1 cellular context compared by ENCODE assay signal in the genomic region with DNA sequence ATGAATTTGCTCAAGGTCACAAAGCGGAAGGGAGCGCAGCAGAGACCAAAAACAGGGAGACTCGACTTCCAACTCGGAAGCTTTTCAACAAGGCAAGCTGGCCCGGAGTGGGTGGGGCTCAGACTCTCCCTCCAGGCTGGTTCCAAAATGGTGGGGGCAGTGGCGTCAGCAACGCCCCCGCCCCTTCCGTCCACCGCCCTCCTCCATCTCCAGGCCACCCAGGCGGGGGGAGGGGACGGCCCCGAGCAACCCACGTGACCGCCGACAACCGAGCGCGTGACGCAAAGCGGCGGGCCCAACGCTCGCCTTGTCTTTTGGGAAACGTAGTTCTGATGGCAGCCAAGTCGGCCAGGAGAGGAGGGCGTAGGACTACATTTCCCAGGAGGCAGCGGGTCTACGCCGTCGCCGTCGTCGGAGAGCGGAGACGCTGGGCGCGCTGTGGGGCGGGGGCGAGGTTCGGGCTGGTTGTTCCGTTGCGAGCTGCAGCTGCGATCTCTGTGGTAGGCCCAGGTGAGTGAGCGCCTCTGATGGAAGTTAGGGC.
A peak's percentile ranks its signal among the peaks of the same experiment; 100 is the strongest.
TF ChIP-seq lines count a peak whose summit lies in the region.

A gene with protein sequence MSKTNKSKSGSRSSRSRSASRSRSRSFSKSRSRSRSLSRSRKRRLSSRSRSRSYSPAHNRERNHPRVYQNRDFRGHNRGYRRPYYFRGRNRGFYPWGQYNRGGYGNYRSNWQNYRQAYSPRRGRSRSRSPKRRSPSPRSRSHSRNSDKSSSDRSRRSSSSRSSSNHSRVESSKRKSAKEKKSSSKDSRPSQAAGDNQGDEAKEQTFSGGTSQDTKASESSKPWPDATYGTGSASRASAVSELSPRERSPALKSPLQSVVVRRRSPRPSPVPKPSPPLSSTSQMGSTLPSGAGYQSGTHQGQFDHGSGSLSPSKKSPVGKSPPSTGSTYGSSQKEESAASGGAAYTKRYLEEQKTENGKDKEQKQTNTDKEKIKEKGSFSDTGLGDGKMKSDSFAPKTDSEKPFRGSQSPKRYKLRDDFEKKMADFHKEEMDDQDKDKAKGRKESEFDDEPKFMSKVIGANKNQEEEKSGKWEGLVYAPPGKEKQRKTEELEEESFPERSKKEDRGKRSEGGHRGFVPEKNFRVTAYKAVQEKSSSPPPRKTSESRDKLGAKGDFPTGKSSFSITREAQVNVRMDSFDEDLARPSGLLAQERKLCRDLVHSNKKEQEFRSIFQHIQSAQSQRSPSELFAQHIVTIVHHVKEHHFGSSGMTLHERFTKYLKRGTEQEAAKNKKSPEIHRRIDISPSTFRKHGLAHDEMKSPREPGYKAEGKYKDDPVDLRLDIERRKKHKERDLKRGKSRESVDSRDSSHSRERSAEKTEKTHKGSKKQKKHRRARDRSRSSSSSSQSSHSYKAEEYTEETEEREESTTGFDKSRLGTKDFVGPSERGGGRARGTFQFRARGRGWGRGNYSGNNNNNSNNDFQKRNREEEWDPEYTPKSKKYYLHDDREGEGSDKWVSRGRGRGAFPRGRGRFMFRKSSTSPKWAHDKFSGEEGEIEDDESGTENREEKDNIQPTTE (plus strand): TSS at position 448 of the 541 bp plus-strand sequence. CDS start 58,121 bp downstream, outside the sequence.

TF ChIP-seq in K562, 482 proteins besides CTCF, POLR2A, EP300 and RAD21 (continued from another document and continues in another):
- TF ChIP-seq GATA2 (CRISPR knock-in tag; IDR thresholded peaks at IDR 0.05) = no peak
- no peak for TF ChIP-seq TAF9B (IDR thresholded peaks at IDR 0.05; ENCODE audit: partially characterized antibody)
- TF ChIP-seq TAF7 (tag; IDR thresholded peaks at IDR 0.05) = no peak
- no peak for TF ChIP-seq U2AF2 (optimal IDR thresholded peaks at IDR 0.05; ENCODE audit: low read depth, low read length)
- TF ChIP-seq, protein P1, sequence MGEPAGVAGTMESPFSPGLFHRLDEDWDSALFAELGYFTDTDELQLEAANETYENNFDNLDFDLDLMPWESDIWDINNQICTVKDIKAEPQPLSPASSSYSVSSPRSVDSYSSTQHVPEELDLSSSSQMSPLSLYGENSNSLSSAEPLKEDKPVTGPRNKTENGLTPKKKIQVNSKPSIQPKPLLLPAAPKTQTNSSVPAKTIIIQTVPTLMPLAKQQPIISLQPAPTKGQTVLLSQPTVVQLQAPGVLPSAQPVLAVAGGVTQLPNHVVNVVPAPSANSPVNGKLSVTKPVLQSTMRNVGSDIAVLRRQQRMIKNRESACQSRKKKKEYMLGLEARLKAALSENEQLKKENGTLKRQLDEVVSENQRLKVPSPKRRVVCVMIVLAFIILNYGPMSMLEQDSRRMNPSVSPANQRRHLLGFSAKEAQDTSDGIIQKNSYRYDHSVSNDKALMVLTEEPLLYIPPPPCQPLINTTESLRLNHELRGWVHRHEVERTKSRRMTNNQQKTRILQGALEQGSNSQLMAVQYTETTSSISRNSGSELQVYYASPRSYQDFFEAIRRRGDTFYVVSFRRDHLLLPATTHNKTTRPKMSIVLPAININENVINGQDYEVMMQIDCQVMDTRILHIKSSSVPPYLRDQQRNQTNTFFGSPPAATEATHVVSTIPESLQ (CRISPR knock-in tag; IDR thresholded peaks at IDR 0.05) = peak; percentile 34; the same call in 1 of the 2 replicates
- no peak for TF ChIP-seq BRD9 (IDR thresholded peaks at IDR 0.05; ENCODE audit: low read depth, partially characterized antibody)
- TF ChIP-seq ZNF24 (IDR thresholded peaks at IDR 0.05) = no peak
- peak; percentile 75; the same call in 1 of the 2 replicates for TF ChIP-seq SREBF1 (IDR thresholded peaks at IDR 0.05; ENCODE audit: borderline replicate concordance, low read depth, low read length)
- TF ChIP-seq SPI1 (IDR thresholded peaks at IDR 0.05; ENCODE audit: borderline replicate concordance, low read depth, low read length) = peak; percentile 46; the same call in 1 of the 2 replicates
- peak; percentile 71; the same call in 1 of the 2 replicates for TF ChIP-seq MXI1 (IDR thresholded peaks at IDR 0.05; ENCODE audit: low read depth, low read length)
- TF ChIP-seq SMARCE1 (IDR thresholded peaks at IDR 0.05) = no peak
- peak; percentile 1 to 64; a peak in 3 of 4 replicates for TF ChIP-seq FOXK2 (conservative IDR thresholded peaks at IDR 0.05 in 1 of 2, IDR thresholded peaks at IDR 0.05 in 1 of 2; ENCODE audit: low read depth in 2 of 2)
- TF ChIP-seq, protein P2, sequence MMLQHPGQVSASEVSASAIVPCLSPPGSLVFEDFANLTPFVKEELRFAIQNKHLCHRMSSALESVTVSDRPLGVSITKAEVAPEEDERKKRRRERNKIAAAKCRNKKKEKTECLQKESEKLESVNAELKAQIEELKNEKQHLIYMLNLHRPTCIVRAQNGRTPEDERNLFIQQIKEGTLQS (IDR thresholded peaks at IDR 0.05) = peak; percentile 86
- TF ChIP-seq, protein P2 (CRISPR knock-in tag; conservative IDR thresholded peaks at IDR 0.05) = peak; percentile 56; the same call in 1 of the 2 replicates
- TF ChIP-seq ETS2 (tag; IDR thresholded peaks at IDR 0.05; ENCODE audit: borderline replicate concordance, poor library complexity, severe bottlenecking) = no peak
- TF ChIP-seq, protein P3, sequence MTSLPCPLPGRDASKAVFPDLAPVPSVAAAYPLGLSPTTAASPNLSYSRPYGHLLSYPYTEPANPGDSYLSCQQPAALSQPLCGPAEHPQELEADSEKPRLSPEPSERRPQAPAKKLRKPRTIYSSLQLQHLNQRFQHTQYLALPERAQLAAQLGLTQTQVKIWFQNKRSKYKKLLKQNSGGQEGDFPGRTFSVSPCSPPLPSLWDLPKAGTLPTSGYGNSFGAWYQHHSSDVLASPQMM (CRISPR knock-in tag; IDR thresholded peaks at IDR 0.05) = no peak
- TF ChIP-seq, protein P4, sequence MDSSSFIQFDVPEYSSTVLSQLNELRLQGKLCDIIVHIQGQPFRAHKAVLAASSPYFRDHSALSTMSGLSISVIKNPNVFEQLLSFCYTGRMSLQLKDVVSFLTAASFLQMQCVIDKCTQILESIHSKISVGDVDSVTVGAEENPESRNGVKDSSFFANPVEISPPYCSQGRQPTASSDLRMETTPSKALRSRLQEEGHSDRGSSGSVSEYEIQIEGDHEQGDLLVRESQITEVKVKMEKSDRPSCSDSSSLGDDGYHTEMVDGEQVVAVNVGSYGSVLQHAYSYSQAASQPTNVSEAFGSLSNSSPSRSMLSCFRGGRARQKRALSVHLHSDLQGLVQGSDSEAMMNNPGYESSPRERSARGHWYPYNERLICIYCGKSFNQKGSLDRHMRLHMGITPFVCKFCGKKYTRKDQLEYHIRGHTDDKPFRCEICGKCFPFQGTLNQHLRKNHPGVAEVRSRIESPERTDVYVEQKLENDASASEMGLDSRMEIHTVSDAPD (CRISPR knock-in tag; IDR thresholded peaks at IDR 0.05) = no peak
- peak; percentile 82; the same call in 1 of the 2 replicates for TF ChIP-seq JUND (IDR thresholded peaks at IDR 0.05; ENCODE audit: borderline replicate concordance, low read depth, low read length)
- TF ChIP-seq JUND (tag; IDR thresholded peaks at IDR 0.05; ENCODE audit: borderline replicate concordance, low read depth, low read length) = peak; percentile 70; the same call in 1 of the 3 replicates
- TF ChIP-seq ZNF124 (CRISPR knock-in tag; IDR thresholded peaks at IDR 0.05) = no peak
- TF ChIP-seq RBM22 (IDR thresholded peaks at IDR 0.05; ENCODE audit: low read depth, low read length, poor library complexity, severe bottlenecking) = peak; percentile 40
- TF ChIP-seq, protein P5, sequence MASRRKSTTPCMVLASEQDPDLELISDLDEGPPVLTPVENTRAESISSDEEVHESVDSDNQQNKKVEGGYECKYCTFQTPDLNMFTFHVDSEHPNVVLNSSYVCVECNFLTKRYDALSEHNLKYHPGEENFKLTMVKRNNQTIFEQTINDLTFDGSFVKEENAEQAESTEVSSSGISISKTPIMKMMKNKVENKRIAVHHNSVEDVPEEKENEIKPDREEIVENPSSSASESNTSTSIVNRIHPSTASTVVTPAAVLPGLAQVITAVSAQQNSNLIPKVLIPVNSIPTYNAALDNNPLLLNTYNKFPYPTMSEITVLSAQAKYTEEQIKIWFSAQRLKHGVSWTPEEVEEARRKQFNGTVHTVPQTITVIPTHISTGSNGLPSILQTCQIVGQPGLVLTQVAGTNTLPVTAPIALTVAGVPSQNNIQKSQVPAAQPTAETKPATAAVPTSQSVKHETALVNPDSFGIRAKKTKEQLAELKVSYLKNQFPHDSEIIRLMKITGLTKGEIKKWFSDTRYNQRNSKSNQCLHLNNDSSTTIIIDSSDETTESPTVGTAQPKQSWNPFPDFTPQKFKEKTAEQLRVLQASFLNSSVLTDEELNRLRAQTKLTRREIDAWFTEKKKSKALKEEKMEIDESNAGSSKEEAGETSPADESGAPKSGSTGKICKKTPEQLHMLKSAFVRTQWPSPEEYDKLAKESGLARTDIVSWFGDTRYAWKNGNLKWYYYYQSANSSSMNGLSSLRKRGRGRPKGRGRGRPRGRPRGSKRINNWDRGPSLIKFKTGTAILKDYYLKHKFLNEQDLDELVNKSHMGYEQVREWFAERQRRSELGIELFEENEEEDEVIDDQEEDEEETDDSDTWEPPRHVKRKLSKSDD (conservative IDR thresholded peaks at IDR 0.05; ENCODE audit: low read length) = no peak; the same call in none of the 2 replicates
- TF ChIP-seq CREB1 (IDR thresholded peaks at IDR 0.05) = peak; percentile 98
- peak; percentile 98 for TF ChIP-seq CREB1 (CRISPR knock-in tag; IDR thresholded peaks at IDR 0.05)
- TF ChIP-seq, protein P6, sequence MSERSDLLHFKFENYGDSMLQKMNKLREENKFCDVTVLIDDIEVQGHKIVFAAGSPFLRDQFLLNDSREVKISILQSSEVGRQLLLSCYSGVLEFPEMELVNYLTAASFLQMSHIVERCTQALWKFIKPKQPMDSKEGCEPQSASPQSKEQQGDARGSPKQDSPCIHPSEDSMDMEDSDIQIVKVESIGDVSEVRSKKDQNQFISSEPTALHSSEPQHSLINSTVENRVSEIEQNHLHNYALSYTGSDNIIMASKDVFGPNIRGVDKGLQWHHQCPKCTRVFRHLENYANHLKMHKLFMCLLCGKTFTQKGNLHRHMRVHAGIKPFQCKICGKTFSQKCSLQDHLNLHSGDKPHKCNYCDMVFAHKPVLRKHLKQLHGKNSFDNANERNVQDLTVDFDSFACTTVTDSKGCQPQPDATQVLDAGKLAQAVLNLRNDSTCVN (CRISPR knock-in tag; IDR thresholded peaks at IDR 0.05) = no peak
- TF ChIP-seq TCF7 (IDR thresholded peaks at IDR 0.05; ENCODE audit: borderline replicate concordance) = no peak; the same call in 1 of the 2 replicates
- TF ChIP-seq ZFPM2 (CRISPR knock-in tag; IDR thresholded peaks at IDR 0.05) = no peak
- TF ChIP-seq, protein P7, sequence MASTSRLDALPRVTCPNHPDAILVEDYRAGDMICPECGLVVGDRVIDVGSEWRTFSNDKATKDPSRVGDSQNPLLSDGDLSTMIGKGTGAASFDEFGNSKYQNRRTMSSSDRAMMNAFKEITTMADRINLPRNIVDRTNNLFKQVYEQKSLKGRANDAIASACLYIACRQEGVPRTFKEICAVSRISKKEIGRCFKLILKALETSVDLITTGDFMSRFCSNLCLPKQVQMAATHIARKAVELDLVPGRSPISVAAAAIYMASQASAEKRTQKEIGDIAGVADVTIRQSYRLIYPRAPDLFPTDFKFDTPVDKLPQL (IDR thresholded peaks at IDR 0.05; ENCODE audit: extremely low read depth, insufficient read length) = no peak
- no peak for TF ChIP-seq SMARCA5 (IDR thresholded peaks at IDR 0.05)
- TF ChIP-seq FOXJ3 (CRISPR knock-in tag; IDR thresholded peaks at IDR 0.05) = no peak
- no peak for TF ChIP-seq RBM15 (IDR thresholded peaks at IDR 0.05; ENCODE audit: insufficient read depth, low read length)
- TF ChIP-seq ZNF165 (CRISPR knock-in tag; IDR thresholded peaks at IDR 0.05; ENCODE audit: borderline replicate concordance) = no peak
- TF ChIP-seq GTF2E2 (tag; IDR thresholded peaks at IDR 0.05) = peak; percentile 87
- TF ChIP-seq PTTG1 (tag; IDR thresholded peaks at IDR 0.05; ENCODE audit: low read depth) = no peak
- no peak for TF ChIP-seq ZNF224 (CRISPR knock-in tag; IDR thresholded peaks at IDR 0.05)
- TF ChIP-seq MCM5 (IDR thresholded peaks at IDR 0.05; ENCODE audit: low read depth) = no peak
- peak; percentile 99 for TF ChIP-seq EGR1 (conservative IDR thresholded peaks at IDR 0.05)
- no peak for TF ChIP-seq TCFL5 (CRISPR knock-in tag; conservative IDR thresholded peaks at IDR 0.05)
- TF ChIP-seq, protein P8, sequence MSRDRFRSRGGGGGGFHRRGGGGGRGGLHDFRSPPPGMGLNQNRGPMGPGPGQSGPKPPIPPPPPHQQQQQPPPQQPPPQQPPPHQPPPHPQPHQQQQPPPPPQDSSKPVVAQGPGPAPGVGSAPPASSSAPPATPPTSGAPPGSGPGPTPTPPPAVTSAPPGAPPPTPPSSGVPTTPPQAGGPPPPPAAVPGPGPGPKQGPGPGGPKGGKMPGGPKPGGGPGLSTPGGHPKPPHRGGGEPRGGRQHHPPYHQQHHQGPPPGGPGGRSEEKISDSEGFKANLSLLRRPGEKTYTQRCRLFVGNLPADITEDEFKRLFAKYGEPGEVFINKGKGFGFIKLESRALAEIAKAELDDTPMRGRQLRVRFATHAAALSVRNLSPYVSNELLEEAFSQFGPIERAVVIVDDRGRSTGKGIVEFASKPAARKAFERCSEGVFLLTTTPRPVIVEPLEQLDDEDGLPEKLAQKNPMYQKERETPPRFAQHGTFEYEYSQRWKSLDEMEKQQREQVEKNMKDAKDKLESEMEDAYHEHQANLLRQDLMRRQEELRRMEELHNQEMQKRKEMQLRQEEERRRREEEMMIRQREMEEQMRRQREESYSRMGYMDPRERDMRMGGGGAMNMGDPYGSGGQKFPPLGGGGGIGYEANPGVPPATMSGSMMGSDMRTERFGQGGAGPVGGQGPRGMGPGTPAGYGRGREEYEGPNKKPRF (IDR thresholded peaks at IDR 0.05; ENCODE audit: low read depth, low read length) = no peak
- peak; percentile 63 for TF ChIP-seq FOS (IDR thresholded peaks at IDR 0.05; ENCODE audit: extremely low read depth, insufficient read length)
- TF ChIP-seq ASH1L (IDR thresholded peaks at IDR 0.05; ENCODE audit: borderline replicate concordance, low read depth, partially characterized antibody) = no peak
- peak; percentile 16; the same call in 1 of the 2 replicates for TF ChIP-seq RUNX1 (IDR thresholded peaks at IDR 0.05; ENCODE audit: low read depth)
- no peak for TF ChIP-seq SNRNP70 (optimal IDR thresholded peaks at IDR 0.05; ENCODE audit: low read depth, low read length)
- TF ChIP-seq HOXB6 (CRISPR knock-in tag; IDR thresholded peaks at IDR 0.05; ENCODE audit: borderline replicate concordance) = no peak
